Comparison of ENCODE assay signal across 30 cellular contexts in the genomic region with DNA sequence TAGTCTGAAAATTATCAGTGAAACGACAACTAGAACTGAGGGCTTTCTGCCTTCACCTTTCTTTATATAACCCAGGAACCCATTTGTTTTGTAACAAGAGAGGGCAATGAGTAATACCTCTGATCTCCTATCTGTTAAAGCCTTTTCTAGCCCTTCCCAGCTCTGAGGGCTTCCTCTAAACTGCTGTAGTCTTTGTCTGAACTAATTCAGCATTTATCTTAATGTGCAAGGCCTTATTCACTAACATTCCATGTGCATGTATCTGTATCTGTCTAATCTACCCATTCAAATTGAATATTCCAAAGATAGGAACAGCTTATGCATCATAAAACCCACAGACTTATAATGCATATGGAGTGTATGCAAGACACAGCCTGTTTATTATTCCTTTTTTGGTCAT.
A peak's percentile ranks its signal among the peaks of the same experiment; 100 is the strongest.
DNase-seq lines count a peak whose midpoint lies in the region; FAIRE-seq and TF ChIP-seq lines count a peak whose summit lies in the region.
"Had no signal": no experiment of that assay in that cellular context is flagged by ENCODE, and none has a peak within 500 bp of the region (broad histone marks: within the 10 kb centered on the region; RNA-seq: fewer than 3 reads in every experiment).

No MANE protein-coding gene starts in this region.

- H3K27me3 Mint-ChIP-seq in CD8-positive, alpha-beta memory T cell: no peaks in the 10 kb centered on the region
- H3K27me3 Mint-ChIP-seq: activated naive CD8-positive, alpha-beta T cell treated with anti-CD3 and anti-CD28 coated beads, Interleukin-2, amount 10 ng/mL, durations not matched to agents 7 days and 5 days; CD4-positive, alpha-beta T cell; dendritic cell treated with granulocyte-macrophage colony-stimulating factor and Interleukin-4, amounts not matched to agents 40 ng/mL and 50 ng/mL, for 4 days; IgD-negative memory B cell had no signal

- H3K4me3 ChIP-seq in cardiac fibroblast (replicated peaks in 1 of 2; ENCODE audit: low read depth in 2 of 2, low read length in 2 of 2) (no peak overlapping the region), keratinocyte (ENCODE audit: control insufficient read depth in 2 of 3, extremely low read depth in 1 of 3, insufficient read depth in 2 of 3, low read depth in 1 of 3, low read length in 3 of 3) (no peak overlapping the region), prostate gland (no peak overlapping the region)
- H3K4me3 ChIP-seq in CD8-positive, alpha-beta memory T cell (ENCODE audit: low read length): no peak overlapping the region
- H3K4me3 ChIP-seq: breast epithelium, gastroesophageal sphincter, GM12878, thoracic aorta, vagina had no signal

- TF ChIP-seq CTCF in cardiac fibroblast (IDR thresholded peaks at IDR 0.05; ENCODE audit: low read depth, low read length) (no peak), keratinocyte (optimal IDR thresholded peaks at IDR 0.05 in 1 of 3, IDR thresholded peaks at IDR 0.05 in 1 of 3, conservative IDR thresholded peaks at IDR 0.05 in 1 of 3; ENCODE audit: extremely low read depth in 1 of 3, insufficient read depth in 2 of 3, low read length in 3 of 3) (no peak), prostate gland (IDR thresholded peaks at IDR 0.05) (no peak)

- no peak overlapping the region for H3K27ac Mint-ChIP-seq in CD8-positive, alpha-beta memory T cell
- H3K27ac Mint-ChIP-seq: activated naive CD8-positive, alpha-beta T cell treated with anti-CD3 and anti-CD28 coated beads, Interleukin-2, amount 10 ng/mL, durations not matched to agents 7 days and 5 days; CD4-positive, alpha-beta T cell; dendritic cell treated with granulocyte-macrophage colony-stimulating factor and Interleukin-4, amounts not matched to agents 40 ng/mL and 50 ng/mL, for 4 days; IgD-negative memory B cell; WTC11 had no signal

- WGBS in prostate gland: 59% methylated on average over 1 of the region's 1 CpG

- H3K9me3 ChIP-seq in keratinocyte (ENCODE audit: control insufficient read depth, low read depth, low read length): peaks cover 4% of the 10 kb centered on the region
- no peaks in the 10 kb centered on the region for H3K9me3 ChIP-seq in CD8-positive, alpha-beta memory T cell (ENCODE audit: low read length)
- no peaks in the 10 kb centered on the region for H3K9me3 ChIP-seq in prostate gland
- H3K9me3 ChIP-seq: gastroesophageal sphincter, thoracic aorta, vagina had no signal

- H3K9me1 ChIP-seq in keratinocyte (ENCODE audit: control insufficient read depth, extremely low read depth, insufficient read depth, low read length): no peaks in the 10 kb centered on the region

- CTCF ChIA-PET in CD8-positive, alpha-beta memory T cell (lab: Charles Lee): no interaction called here

- no peak for TF ChIP-seq POLR2A in prostate gland (IDR thresholded peaks at IDR 0.05)

- H3K79me2 ChIP-seq in keratinocyte (ENCODE audit: control insufficient read depth, insufficient read depth, low read length): no peaks in the 10 kb centered on the region

- dilution Hi-C loops in keratinocyte (cut with MboI; ENCODE audit: extremely low pct_ligation_motif_present, low sequenced_read_pairs): no loop called here

- no peaks in the 10 kb centered on the region for H4K20me1 ChIP-seq in keratinocyte (ENCODE audit: control insufficient read depth, extremely low read depth, insufficient read depth, low read length)

- H3K9ac ChIP-seq in keratinocyte (ENCODE audit: control insufficient read depth, extremely low read depth, insufficient read depth, low read length): no peak overlapping the region

- H2AFZ ChIP-seq in keratinocyte (ENCODE audit: control insufficient read depth, low read length): no peak overlapping the region

- H3K27me3 ChIP-seq in keratinocyte (ENCODE audit: control insufficient read depth, extremely low read depth, insufficient read depth, low read length) (peaks cover 37% of the 10 kb centered on the region), prostate gland (replicated peaks; ENCODE audit: insufficient read depth) (no peaks in the 10 kb centered on the region)
- no peaks in the 10 kb centered on the region for H3K27me3 ChIP-seq in CD8-positive, alpha-beta memory T cell (ENCODE audit: insufficient read depth, low read length, poor library complexity, severe bottlenecking)
- H3K27me3 ChIP-seq: breast epithelium, gastroesophageal sphincter, vagina had no signal

- H3K4me2 ChIP-seq in keratinocyte (ENCODE audit: control insufficient read depth, extremely low read depth, insufficient read depth, low read depth, low read length): no peak overlapping the region

- H3K4me3 Mint-ChIP-seq in CD8-positive, alpha-beta memory T cell: no peak overlapping the region
- H3K4me3 Mint-ChIP-seq: activated naive CD8-positive, alpha-beta T cell treated with anti-CD3 and anti-CD28 coated beads, Interleukin-2, amount 10 ng/mL, durations not matched to agents 7 days and 5 days; CD4-positive, alpha-beta T cell; dendritic cell treated with granulocyte-macrophage colony-stimulating factor and Interleukin-4, amounts not matched to agents 40 ng/mL and 50 ng/mL, for 4 days; IgD-negative memory B cell; WTC11 had no signal

- H3K36me3 ChIP-seq in keratinocyte (ENCODE audit: control insufficient read depth in 2 of 2, extremely low read depth in 1 of 2, insufficient read depth in 2 of 2, low read length in 2 of 2) (no peaks in the 10 kb centered on the region), prostate gland (no peaks in the 10 kb centered on the region)
- no peaks in the 10 kb centered on the region for H3K36me3 ChIP-seq in CD8-positive, alpha-beta memory T cell (ENCODE audit: insufficient read depth, low read length)
- H3K36me3 ChIP-seq: breast epithelium, gastroesophageal sphincter, thoracic aorta, vagina had no signal

- no peaks in the 10 kb centered on the region for H3K36me3 Mint-ChIP-seq in CD8-positive, alpha-beta memory T cell
- H3K36me3 Mint-ChIP-seq: activated naive CD8-positive, alpha-beta T cell treated with anti-CD3 and anti-CD28 coated beads, Interleukin-2, amount 10 ng/mL, durations not matched to agents 7 days and 5 days had no signal

- H3K27ac ChIP-seq in keratinocyte (ENCODE audit: control insufficient read depth, insufficient read depth, low read length): no peak overlapping the region
- H3K27ac ChIP-seq in CD8-positive, alpha-beta memory T cell (ENCODE audit: low read depth, low read length): no peak overlapping the region
- H3K27ac ChIP-seq in prostate gland: no peak overlapping the region
- H3K27ac ChIP-seq: breast epithelium, gastroesophageal sphincter, thoracic aorta, vagina had no signal

- peak; percentile 71 for FAIRE-seq in keratinocyte (lab: Jason Lieb, UNC)
- FAIRE-seq: GM12878, islet of Langerhans, small intestine had no signal

- DNase-seq in GM03348 (ENCODE audit: low spot score) (peak; percentile 6), OCI-M1 (lab: John Stamatoyannopoulos, UW) (peak; percentile 10), cardiac fibroblast (ENCODE audit: low read depth in 2 of 2) (peak; percentile 15 to 51), keratinocyte (ENCODE audit: low read depth, low spot score) (peak; percentile 53), RPMI8226 (no peak), prostate gland (ENCODE audit: low spot score) (no peak), 8988T (no peak)
- DNase-seq in CD8-positive, alpha-beta memory T cell: no peak
- DNase-seq: activated CD4-positive, alpha-beta T cell treated with anti-CD3 and anti-CD28 coated beads, Interleukin-2, amount 50 U/mL, for 4 hours; activated naive CD8-positive, alpha-beta T cell treated with anti-CD3 and anti-CD28 coated beads, Interleukin-2, amount 10 ng/mL, durations not matched to agents 7 days and 5 days; CD4-positive, alpha-beta T cell; DMS 273 treated with DMSO at 0.1 percent for 48 hours; hypothalamus; MM.1S; NCI-H1436; NCI-H2107; NCI-H524; small intestine; stimulated activated CD4-positive, alpha-beta T cell treated with anti-CD3 and anti-CD28 coated beads, Interleukin-2, amount 100 ng/mL, for 48 hours; stimulated activated naive CD4-positive, alpha-beta T cell; T-helper 9 cell had no signal

- no peaks in the 10 kb centered on the region for H3K4me1 Mint-ChIP-seq in CD8-positive, alpha-beta memory T cell
- H3K4me1 Mint-ChIP-seq: activated naive CD8-positive, alpha-beta T cell treated with anti-CD3 and anti-CD28 coated beads, Interleukin-2, amount 10 ng/mL, durations not matched to agents 7 days and 5 days; IgD-negative memory B cell had no signal

- POLR2A ChIA-PET in CD8-positive, alpha-beta memory T cell (lab: Charles Lee): no interaction called here

- intact Hi-C loops in prostate gland (cut with DNase I): no loop called here

- H3K4me1 ChIP-seq in keratinocyte (ENCODE audit: control insufficient read depth, extremely low read depth, insufficient read depth, low read length) (no peaks in the 10 kb centered on the region), prostate gland (replicated peaks) (no peaks in the 10 kb centered on the region)
- no peaks in the 10 kb centered on the region for H3K4me1 ChIP-seq in CD8-positive, alpha-beta memory T cell (ENCODE audit: insufficient read depth, low read length)
- H3K4me1 ChIP-seq: breast epithelium, gastroesophageal sphincter, vagina had no signal

- H3K9me3 Mint-ChIP-seq in CD8-positive, alpha-beta memory T cell: peaks cover 5 to 14% (median 9%) of the 10 kb centered on the region in 5 donors

Comparison
In these comparisons a context has a peak if more than half of its experiments do, and no peak if none do; other contexts are left out.
1. DNase-seq: peak in GM03348 (single experiment), OCI-M1 (single experiment), cardiac fibroblast (2 of 2) and keratinocyte (single experiment); none in RPMI8226 (single experiment), CD8-positive, alpha-beta memory T cell (0 of 5), prostate gland (single experiment) and 8988T (single experiment).